In the genomic region with DNA sequence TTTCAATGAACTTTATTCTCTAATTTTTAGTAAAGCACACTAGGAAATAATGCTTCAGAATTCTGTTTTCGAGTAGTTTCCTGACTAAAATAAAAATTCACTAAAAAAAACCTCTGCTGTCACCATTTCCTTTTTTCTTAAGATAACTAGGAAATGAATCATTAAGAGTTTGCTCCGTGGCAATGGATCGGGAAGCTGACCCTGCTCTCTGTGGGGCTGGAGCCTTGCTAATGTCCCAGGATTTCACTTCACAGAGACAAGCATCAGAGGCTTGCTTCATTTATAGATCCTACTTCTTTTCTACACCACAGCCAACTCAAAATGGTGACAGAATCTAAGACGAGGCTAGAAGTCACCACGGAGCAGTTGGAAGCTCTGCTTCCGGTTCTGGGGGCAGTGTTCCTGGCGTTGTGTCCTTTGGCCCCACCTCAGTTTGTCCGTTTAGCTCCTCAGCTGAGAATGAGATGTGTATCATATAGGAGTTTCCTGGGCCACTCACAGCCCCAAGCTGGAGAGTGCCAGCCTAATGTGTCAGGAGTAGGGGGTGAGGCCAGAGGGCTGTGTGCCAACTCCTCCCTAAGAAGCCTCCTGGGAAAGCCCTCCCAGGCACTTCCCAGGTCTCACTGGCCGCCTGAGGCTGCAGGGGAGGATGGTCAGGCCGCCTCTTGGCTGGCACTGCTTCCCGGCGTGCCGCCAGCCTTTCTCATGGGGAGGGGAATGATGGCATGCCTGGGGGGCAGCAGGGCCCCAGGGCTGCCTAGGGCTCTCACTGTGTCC, we compare ENCODE assay signal across 8 cellular contexts. TPM values are rescaled to one million over a fixed set of nuclear protein-coding genes. Genes with fewer than 3 reads are reported as not detected.
DNase-seq lines count a peak whose midpoint lies in the region; ATAC-seq and TF ChIP-seq lines count a peak whose summit lies in the region.

No MANE protein-coding gene starts in this region.

- H3K36me3 ChIP-seq in A673 (ENCODE audit: insufficient read depth, low read length, poor library complexity, severe bottlenecking) = peaks cover 3% of the 10 kb centered on the region

- H3K4me1 ChIP-seq in A673 (ENCODE audit: insufficient read depth, low read length, poor library complexity, severe bottlenecking) = peaks cover 56% of the 10 kb centered on the region

- ATAC-seq in HG02798 (IDR thresholded peaks at IDR 0.05; ENCODE audit: poor library complexity, unreplicated experiment) (no peak), HG02840 (IDR thresholded peaks at IDR 0.05; ENCODE audit: low FRiP score, unreplicated experiment) (no peak), GM21390 (IDR thresholded peaks at IDR 0.05; ENCODE audit: unreplicated experiment) (no peak)

- H3K4me3 ChIP-seq in A673 (ENCODE audit: low read depth, low read length, poor library complexity, severe bottlenecking) (no peak overlapping the region), cardiac fibroblast (replicated peaks in 1 of 2; ENCODE audit: low read depth in 2 of 2, low read length in 2 of 2) (peak overlapping the region in 1 of 2 donors; percentile 43)

- no peaks in the 10 kb centered on the region for H3K27me3 ChIP-seq in A673 (replicated peaks; ENCODE audit: insufficient read depth, low read depth, low read length, poor library complexity)

- TF ChIP-seq CTCF in A673 (conservative IDR thresholded peaks at IDR 0.05; ENCODE audit: low read depth, low read length) (no peak), cardiac fibroblast (IDR thresholded peaks at IDR 0.05; ENCODE audit: low read depth, low read length) (no peak)

- peak overlapping the region; percentile 42 for H3K27ac ChIP-seq in A673 (ENCODE audit: low read depth, low read length, poor library complexity, severe bottlenecking)

- no TSS peak for BruUV-seq in A673 (replicated peaks; lab: Mats Ljungman, UMichigan)

- DNase-seq in A673 (ENCODE audit: low spot score) (peak; percentile 47), HT1080 (ENCODE audit: low read depth) (peak; percentile 97), cardiac fibroblast (ENCODE audit: low read depth in 2 of 2) (peak; percentile 78 to 81), medulla oblongata (ENCODE audit: extremely low spot score) (peak; percentile 56)
- no peak for DNase-seq in stimulated activated naive CD4-positive, alpha-beta T cell treated with Interleukin-2 at 50 U/mL for 16 hours (lab: John Stamatoyannopoulos, UW)

- CTCF ChIA-PET in A673 (lab: Charles Lee) = no interaction called here

- intact Hi-C loops in A673 (cut with micrococcal nuclease; ENCODE audit: unreplicated experiment) = no loop called here

- POLR2A ChIA-PET in A673 (lab: Charles Lee; ENCODE audit: low non-redundant PET) = no interaction called here

- H3K9me3 ChIP-seq in A673 (ENCODE audit: low read depth, low read length, poor library complexity, severe bottlenecking) = no peaks in the 10 kb centered on the region

RNA-seq across cellular contexts. Expression of a gene that starts 19.6 kb away (rescaled TPM):
- total RNA-seq in A673 (2021) = 51.7 and 57.1 TPM in 2 replicates
- total RNA-seq in HT1080 (2014; rRNA removed; shearing (Covaris generic)) = 16.5 and 23.0 TPM in 2 replicates
- 22.0 and 26.9 TPM in 2 replicates for polyA plus RNA-seq in HT1080 (2015; cell fraction: cytosol; rRNA removed)
- polyA plus RNA-seq in HT1080 (2015; cell fraction: nucleus; rRNA removed) = 61.4 and 71.2 TPM in 2 replicates
